In the genomic region with DNA sequence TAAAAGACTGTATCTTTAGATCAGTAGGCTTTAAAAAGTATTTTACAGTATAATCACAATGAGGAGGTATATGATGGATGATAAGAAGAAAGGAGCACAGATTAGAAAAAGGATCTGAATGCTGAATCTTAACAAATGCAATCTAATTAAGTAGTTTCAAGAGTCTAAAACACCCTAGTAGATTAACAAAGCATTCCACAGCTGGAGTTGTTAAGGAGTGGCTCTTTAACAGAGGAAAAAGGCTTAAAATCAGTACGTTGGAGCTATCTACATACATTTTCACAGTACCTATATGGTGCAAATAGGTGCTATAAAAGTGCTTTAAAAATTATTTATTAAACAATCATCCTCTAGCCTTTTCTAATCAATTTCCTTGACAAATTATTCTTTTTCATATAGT, we compare ENCODE assay signal across 19 cellular contexts. TPM values are rescaled to one million over a fixed set of nuclear protein-coding genes. Genes with fewer than 3 reads are reported as not detected.
A peak's percentile ranks its signal among the peaks of the same experiment; 100 is the strongest.
DNase-seq lines count a peak whose midpoint lies in the region; ATAC-seq, FAIRE-seq and TF ChIP-seq lines count a peak whose summit lies in the region.
"Had no signal": no experiment of that assay in that cellular context is flagged by ENCODE, and none has a peak within 500 bp of the region (broad histone marks: within the 10 kb centered on the region; RNA-seq: fewer than 3 reads in every experiment).

No MANE protein-coding gene starts in this region.

- H3K9me3 ChIP-seq in HEK293 (ENCODE audit: control insufficient read depth, insufficient read depth, low read depth, low read length) (no peaks in the 10 kb centered on the region), astrocyte (ENCODE audit: insufficient read depth, low read depth, low read length) (no peaks in the 10 kb centered on the region), gastrocnemius medialis (no peaks in the 10 kb centered on the region), right lobe of liver (no peaks in the 10 kb centered on the region), BE2C (no peaks in the 10 kb centered on the region)
- H3K9me3 ChIP-seq: HAP-1 had no signal

- peak; percentile 80 for FAIRE-seq in astrocyte (lab: Jason Lieb, UNC)
- FAIRE-seq: GM19239, HepG2 had no signal

- H3K23ac ChIP-seq in mesendoderm (ENCODE audit: low read length) = no peak overlapping the region

- H3K4me2 ChIP-seq in astrocyte (ENCODE audit: low read length) (no peak overlapping the region), mesendoderm (ENCODE audit: low read length) (no peak overlapping the region)

- in situ Hi-C loops in gastrocnemius medialis (cut with MboI; ENCODE audit: low sequenced_read_pairs in 4 of 4) = no loop called here

- H3K27ac ChIP-seq in HEK293 (ENCODE audit: extremely low read depth, low read depth, low read length) (no peak overlapping the region), astrocyte (ENCODE audit: low read depth, low read length) (no peak overlapping the region), mesendoderm (ENCODE audit: low read depth, low read length) (no peak overlapping the region), gastrocnemius medialis (peak overlapping the region; percentile 57 to 82 (median 68)), right lobe of liver (no peak overlapping the region)
- H3K27ac ChIP-seq: C4-2B had no signal

- H3K4me3 ChIP-seq in HEK293 (ENCODE audit: low read depth, low read length) (no peak overlapping the region), astrocyte (ENCODE audit: insufficient read depth, low read depth, low read length) (no peak overlapping the region), mesendoderm (ENCODE audit: low read length) (no peak overlapping the region), gastrocnemius medialis (no peak overlapping the region), right lobe of liver (no peak overlapping the region), BE2C (ENCODE audit: low read depth, low read length) (no peak overlapping the region)
- H3K4me3 ChIP-seq: GM12878, HAP-1 had no signal

- no peak overlapping the region for H3K4ac ChIP-seq in mesendoderm (ENCODE audit: low read depth, low read length)

- H2BK15ac ChIP-seq in mesendoderm (replicated peaks; ENCODE audit: low read depth) = no peak overlapping the region

- H2BK5ac ChIP-seq in mesendoderm (ENCODE audit: low read length) = no peak overlapping the region

- H3K79me1 ChIP-seq in mesendoderm (ENCODE audit: low read length) = no peaks in the 10 kb centered on the region

- CTCF ChIA-PET in HEK293 (lab: Yijun Ruan, JAX) = no interaction called here
- CTCF ChIA-PET in GM10248 (lab: Yijun Ruan, JAX) = interaction anchor here (1.3 to 1.5 kb wide), 3 partner anchors 9 to 16 kb away, joined by 4 to 6 read pairs (median 5); no protein-coding TSS in a partner anchor

- DNase-seq in astrocyte (ENCODE audit: low read depth) (no peak), mesendoderm (peak; percentile 18), gastrocnemius medialis (no peak), right lobe of liver (no peak), BE2C (no peak), GM10248 (ENCODE audit: extremely low spot score) (no peak), DMS 273 treated with DMSO at 0.1 percent for 48 hours (lab: John Stamatoyannopoulos, UW) (no peak)
- DNase-seq: 8988T; CD4-positive, alpha-beta memory T cell; DMS79 treated with DMSO at 0.1 percent for 48 hours; GF-D8; KBM-7 had no signal

- no peak overlapping the region for H2AK5ac ChIP-seq in mesendoderm (ENCODE audit: low read length)

- TF ChIP-seq POLR2A in gastrocnemius medialis (IDR thresholded peaks at IDR 0.05) (no peak), right lobe of liver (IDR thresholded peaks at IDR 0.05) (no peak)

- H4K8ac ChIP-seq in mesendoderm (ENCODE audit: low read depth, low read length) = no peak overlapping the region

- peaks cover 11% of the 10 kb centered on the region for H4K20me1 ChIP-seq in astrocyte (ENCODE audit: insufficient read depth, low read length)

- no peaks in the 10 kb centered on the region for H3K4me1 ChIP-seq in HEK293 (ENCODE audit: control insufficient read depth, insufficient read depth, low read length)
- H3K4me1 ChIP-seq in astrocyte (ENCODE audit: insufficient read depth, low read length) = no peaks in the 10 kb centered on the region
- H3K4me1 ChIP-seq in mesendoderm (ENCODE audit: control insufficient read depth, low read depth, low read length) = no peaks in the 10 kb centered on the region
- peaks cover 42 to 44% of the 10 kb centered on the region in 2 donors for H3K4me1 ChIP-seq in gastrocnemius medialis
- no peaks in the 10 kb centered on the region for H3K4me1 ChIP-seq in right lobe of liver
- no peaks in the 10 kb centered on the region for H3K4me1 ChIP-seq in BE2C

- no peak overlapping the region for H3K4me3 Mint-ChIP-seq in astrocyte (ENCODE audit: unreplicated experiment)
- H3K4me3 Mint-ChIP-seq: CD4-positive, alpha-beta memory T cell; IgD-negative memory B cell had no signal

- WGBS in mesendoderm (ENCODE audit: extremely low coverage, insufficient coverage, low lambda C conversion rate) = no CpG with 5 or more reads among the region's 1 CpG
- 60% methylated on average over 1 of the region's 1 CpG for WGBS in right lobe of liver (ENCODE audit: insufficient coverage, low coverage, low lambda C conversion rate, missing lambda C conversion rate)

- H2BK120ac ChIP-seq in mesendoderm (ENCODE audit: low read depth, low read length) = no peak overlapping the region

- H3K9ac ChIP-seq in astrocyte (ENCODE audit: low read length) = no peak overlapping the region
- H3K9ac ChIP-seq in mesendoderm (ENCODE audit: low read length) = no peak overlapping the region

- intact Hi-C loops in gastrocnemius medialis (cut with DNase I; ENCODE audit: low total_unique reads) (no loop called here), right lobe of liver (cut with DNase I) (no loop called here)

- H3K27me3 Mint-ChIP-seq in astrocyte (ENCODE audit: low read depth, unreplicated experiment) = no peaks in the 10 kb centered on the region
- H3K27me3 Mint-ChIP-seq: CD4-positive, alpha-beta memory T cell; IgD-negative memory B cell had no signal

- no peak overlapping the region for H3K27ac Mint-ChIP-seq in astrocyte (ENCODE audit: unreplicated experiment)
- H3K27ac Mint-ChIP-seq: CD4-positive, alpha-beta memory T cell had no signal

- H3K36me3 Mint-ChIP-seq in astrocyte (ENCODE audit: low read depth, unreplicated experiment) = peaks cover 9% of the 10 kb centered on the region

- POLR2A ChIA-PET in HEK293 (lab: Yijun Ruan, JAX) (no interaction called here), GM10248 (lab: Yijun Ruan, JAX) (no interaction called here)

- H3K4me1 Mint-ChIP-seq in astrocyte (ENCODE audit: low read depth, unreplicated experiment) = peaks cover 8% of the 10 kb centered on the region
- H3K4me1 Mint-ChIP-seq: IgD-negative memory B cell had no signal

- ATAC-seq in gastrocnemius medialis = no peak
- no peak for ATAC-seq in right lobe of liver
- ATAC-seq: GM12878, HepG2 had no signal

- H2AFZ ChIP-seq in astrocyte (ENCODE audit: low read depth, low read length) = no peak overlapping the region

- no peak overlapping the region for H4K5ac ChIP-seq in mesendoderm (ENCODE audit: low read length)

- no peak overlapping the region for H3K18ac ChIP-seq in mesendoderm (ENCODE audit: low read length)

- no peaks in the 10 kb centered on the region for H3K36me3 ChIP-seq in HEK293 (ENCODE audit: control insufficient read depth in 2 of 2, insufficient read depth in 1 of 2, low read length in 2 of 2)
- peaks cover 7% of the 10 kb centered on the region for H3K36me3 ChIP-seq in astrocyte (ENCODE audit: insufficient read depth, low read length)
- no peaks in the 10 kb centered on the region for H3K36me3 ChIP-seq in mesendoderm (ENCODE audit: control insufficient read depth, insufficient read depth, low read length)
- peaks cover 0 to 7% of the 10 kb centered on the region in 2 donors for H3K36me3 ChIP-seq in gastrocnemius medialis
- H3K36me3 ChIP-seq in right lobe of liver = no peaks in the 10 kb centered on the region
- H3K36me3 ChIP-seq in BE2C = no peaks in the 10 kb centered on the region; the same call in 1 of the 2 replicates
- H3K36me3 ChIP-seq: HAP-1 had no signal

- H3K9me3 Mint-ChIP-seq in astrocyte (ENCODE audit: unreplicated experiment) = no peaks in the 10 kb centered on the region
- H3K9me3 Mint-ChIP-seq: CD4-positive, alpha-beta memory T cell; IgD-negative memory B cell had no signal

- H3K79me2 ChIP-seq in astrocyte (ENCODE audit: insufficient read depth, low read length) = peaks cover 42% of the 10 kb centered on the region
- H3K79me2 ChIP-seq in mesendoderm (ENCODE audit: control insufficient read depth, insufficient read depth, low read length) = peaks cover 1% of the 10 kb centered on the region

- no peak overlapping the region for H3K56ac ChIP-seq in mesendoderm (ENCODE audit: low read length)

- no peaks in the 10 kb centered on the region for H3K27me3 ChIP-seq in astrocyte (ENCODE audit: insufficient read depth, low read length)
- no peaks in the 10 kb centered on the region for H3K27me3 ChIP-seq in mesendoderm (ENCODE audit: insufficient read depth, low read length, poor library complexity)
- no peaks in the 10 kb centered on the region for H3K27me3 ChIP-seq in gastrocnemius medialis
- no peaks in the 10 kb centered on the region for H3K27me3 ChIP-seq in right lobe of liver
- H3K27me3 ChIP-seq in BE2C = no peaks in the 10 kb centered on the region

- no peak for TF ChIP-seq CTCF in HEK293 (tag by site-specific recombination; IDR thresholded peaks at IDR 0.05)
- TF ChIP-seq CTCF in astrocyte (IDR thresholded peaks at IDR 0.05; ENCODE audit: insufficient read depth, low read depth, low read length) = no peak
- TF ChIP-seq CTCF in gastrocnemius medialis (IDR thresholded peaks at IDR 0.05 in 4 of 5, conservative IDR thresholded peaks at IDR 0.05 in 1 of 5) = no peak
- no peak for TF ChIP-seq CTCF in right lobe of liver (IDR thresholded peaks at IDR 0.05)
- TF ChIP-seq CTCF in BE2C (IDR thresholded peaks at IDR 0.05; ENCODE audit: low read depth, low read length) = no peak
- TF ChIP-seq CTCF in GM10248 (IDR thresholded peaks at IDR 0.05; ENCODE audit: control extremely low read depth, extremely low read depth, low read depth, missing control alignments) = no peak

TF ChIP-seq in HEK293, 187 proteins besides CTCF, POLR2A, EP300 and RAD21 (continues in another document):
- no peak for TF ChIP-seq ZNF366 (tag by site-specific recombination; conservative IDR thresholded peaks at IDR 0.05)

RNA-seq across cellular contexts. Expression of a gene that starts 34.5 kb away (rescaled TPM):
- 96.2 and 105 TPM in 2 replicates for total RNA-seq in astrocyte
- 42.9 TPM for polyA plus RNA-seq in mesendoderm (2013, experiment 1 of 2)
- polyA plus RNA-seq in mesendoderm (2013, experiment 2 of 2) = 42.4 TPM
- 100 to 1,000 TPM; 119 to 325 (median 193) TPM for total RNA-seq in gastrocnemius medialis
- 10 to 100 TPM; 21.2 to 44.4 (median 27.9) TPM for total RNA-seq in right lobe of liver
- 39.3 TPM for polyA plus RNA-seq in BE2C (2012; ENCODE audit: insufficient read depth, insufficient read length, low read depth)

Comparison
In these comparisons a context has a peak if more than half of its experiments do, and no peak if none do; other contexts are left out.
1. H3K27ac ChIP-seq: peak in gastrocnemius medialis (4 of 4); none in HEK293 (single experiment), astrocyte (single experiment), mesendoderm (single experiment) and right lobe of liver (0 of 3).